Comparison of ENCODE assay signal across 8 cellular contexts in the genomic region with DNA sequence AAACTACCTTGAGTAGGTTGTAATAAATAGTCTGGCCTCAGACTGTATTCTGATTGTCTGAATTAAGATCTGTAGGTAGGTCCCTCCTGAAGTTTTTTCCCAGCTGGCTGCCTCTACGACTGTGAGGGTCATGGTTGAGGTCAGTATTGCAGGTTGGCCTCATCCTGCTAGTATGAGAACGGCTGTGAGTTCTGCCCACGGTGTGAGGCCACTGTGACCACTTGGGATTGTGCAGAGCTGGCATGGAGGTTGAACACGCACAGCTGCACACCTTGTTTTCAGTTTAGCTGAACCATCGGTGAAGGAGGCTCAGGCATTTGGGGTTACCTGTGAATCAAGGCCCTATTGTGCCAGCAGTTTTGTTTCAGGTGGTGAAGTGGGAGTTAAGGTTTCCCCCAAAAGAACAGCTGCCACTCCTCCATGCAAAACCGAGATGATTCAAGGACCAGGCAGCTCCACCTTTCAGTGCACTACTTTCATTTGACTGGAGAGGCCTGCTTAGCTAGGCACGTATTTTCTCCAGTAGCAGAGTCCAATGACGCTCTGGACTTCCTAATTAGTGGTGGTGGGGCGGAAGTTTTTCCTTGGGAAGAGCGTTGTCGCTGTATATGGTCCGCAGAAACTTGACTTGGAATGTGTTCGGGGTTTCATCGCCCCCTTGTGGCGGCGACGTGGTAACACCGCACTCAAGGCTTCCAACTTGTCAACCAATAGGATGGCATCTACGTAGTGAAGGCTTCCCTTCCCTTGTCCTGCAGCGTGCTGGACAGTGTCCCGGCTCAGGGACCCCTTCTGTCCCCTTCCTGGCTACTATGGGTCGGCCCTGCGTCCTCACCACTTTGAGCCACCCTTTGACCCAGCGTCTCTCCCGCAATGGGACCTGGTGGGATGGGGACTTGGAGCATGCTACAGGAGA. TPM values are rescaled to one million over a fixed set of nuclear protein-coding genes. Genes with fewer than 3 reads are reported as not detected.
A peak's percentile ranks its signal among the peaks of the same experiment; 100 is the strongest.
DNase-seq lines count a peak whose midpoint lies in the region; ATAC-seq and TF ChIP-seq lines count a peak whose summit lies in the region.

No MANE protein-coding gene starts in this region.

- no peaks in the 10 kb centered on the region for H3K27me3 Mint-ChIP-seq in mesothelial cell of epicardium (ENCODE audit: low read depth)

- H3K4me1 Mint-ChIP-seq in mesothelial cell of epicardium = no peaks in the 10 kb centered on the region

- TF ChIP-seq POLR2A in stomach (IDR thresholded peaks at IDR 0.05) = no peak

- H3K4me3 Mint-ChIP-seq in mesothelial cell of epicardium = peak overlapping the region; percentile 46

- H3K4me1 ChIP-seq in stomach = peaks cover 0 to 14% (median 4%) of the 10 kb centered on the region in 4 donors

- no peak for TF ChIP-seq EP300 in stomach (IDR thresholded peaks at IDR 0.05)

- ATAC-seq in HG02840 (IDR thresholded peaks at IDR 0.05; ENCODE audit: low FRiP score, unreplicated experiment) = peak; percentile 79

- H3K27ac Mint-ChIP-seq in mesothelial cell of epicardium = no peak overlapping the region

- intact Hi-C loops in stomach (cut with DNase I; ENCODE audit: low total_unique reads) = no loop called here

- peaks cover 7% of the 10 kb centered on the region for H3K36me3 Mint-ChIP-seq in mesothelial cell of epicardium

- DNase-seq in NOMO-1 (lab: John Stamatoyannopoulos, UW; ENCODE audit: unreplicated experiment in 2 of 2) = peak; percentile 1 to 4
- no peak for DNase-seq in NOMO-1 treated with dmso at 0.1 percent for 144 hours (lab: John Stamatoyannopoulos, UW; ENCODE audit: unreplicated experiment)
- DNase-seq in NCI-H345 (lab: John Stamatoyannopoulos, UW) = peak; percentile 62
- peak; percentile 68 for DNase-seq in activated CD8-positive, alpha-beta memory T cell treated with anti-CD3 and anti-CD28 coated beads, Interleukin-2, amount 50 U/mL, for 48 hours
- DNase-seq in epithelial cell of proximal tubule (ENCODE audit: low read depth) = no peak
- peak in 1 of 2 experiments; percentile 68 for DNase-seq in mesothelial cell of epicardium (ENCODE audit: low spot score in 2 of 2, unreplicated experiment in 2 of 2)
- peak; percentile 68 for DNase-seq in stomach

- no peaks in the 10 kb centered on the region for H3K27me3 ChIP-seq in stomach

- H3K9me3 Mint-ChIP-seq in mesothelial cell of epicardium = peaks cover 8% of the 10 kb centered on the region

- H3K4me3 ChIP-seq in epithelial cell of proximal tubule (ENCODE audit: low read depth, low read length) (peak overlapping the region; percentile 34), stomach (peak overlapping the region in 3 of 4 donors; percentile 16 to 22 (median 22))

- TF ChIP-seq CTCF in epithelial cell of proximal tubule (conservative IDR thresholded peaks at IDR 0.05; ENCODE audit: low read depth, low read length) (peak; percentile 72), mesothelial cell of epicardium (IDR thresholded peaks at IDR 0.05; ENCODE audit: unreplicated experiment) (peak; percentile 85), stomach (IDR thresholded peaks at IDR 0.05) (peak in 5 of 7 experiments; percentile 29 to 74 (median 69))

- 8 to 28% (median 12%) methylated on average over 11 to 25 of the region's 25 CpGs for WGBS in stomach, 5 donors

- peak overlapping the region in 4 of 5 donors; percentile 20 to 71 (median 50) for H3K27ac ChIP-seq in stomach

- peaks cover 0 to 34% (median 17%) of the 10 kb centered on the region in 4 donors for H3K36me3 ChIP-seq in stomach

- no peaks in the 10 kb centered on the region for H3K9me3 ChIP-seq in stomach

RNA-seq across cellular contexts. Expression of gene CMC4, which starts 13.8 kb away (rescaled TPM):
- 10.9 and 14.4 TPM in 2 replicates for total RNA-seq in epithelial cell of proximal tubule
- 5.5 to 6.6 TPM (median 6.2 TPM) in 3 replicates for total RNA-seq in mesothelial cell of epicardium
- total RNA-seq in stomach = 10 to 100 TPM in 1 of 5 donors, 1 to 10 TPM in 3, not detected in 1; 1.3 to 21.6 (median 4.7) TPM
- 10 to 100 TPM; 21.0 to 22.8 (median 22.1) TPM for polyA plus RNA-seq in stomach

RNA-seq across cellular contexts. Expression of gene MTCP1, which starts 13.8 kb away (rescaled TPM):
- total RNA-seq in epithelial cell of proximal tubule = 0.29 and 2.0 TPM in 2 replicates
- 10.4 to 13.0 TPM (median 13.0 TPM) in 3 replicates for total RNA-seq in mesothelial cell of epicardium
- total RNA-seq in stomach = 10 to 100 TPM in 2 of 5 donors, 1 to 10 TPM in 3; 2.8 to 34.4 (median 6.6) TPM
- polyA plus RNA-seq in stomach = 10 to 100 TPM; 17.6 to 42.2 (median 37.1) TPM

RNA-seq across cellular contexts. Expression of gene BRCC3, which starts 14.2 kb away (rescaled TPM):
- total RNA-seq in epithelial cell of proximal tubule (9.1 and 16.3 TPM in 2 replicates), mesothelial cell of epicardium (18.9 to 19.2 TPM (median 19.0 TPM) in 3 replicates), stomach (10 to 100 TPM in 2 of 5 donors, 1 to 10 TPM in 2, under 1 TPM in 1; 0.87 to 20.1 (median 7.0) TPM)
- polyA plus RNA-seq in stomach = 10 to 100 TPM; 10.0 to 18.8 (median 11.8) TPM

RNA-seq across cellular contexts. Expression of gene FUNDC2, which starts 30.5 kb away (rescaled TPM):
- total RNA-seq in epithelial cell of proximal tubule = 41.6 and 68.8 TPM in 2 replicates
- total RNA-seq in mesothelial cell of epicardium = 57.9 to 64.1 TPM (median 61.2 TPM) in 3 replicates
- 10 to 100 TPM in 4 of 5 donors, 1 to 10 TPM in 1; 9.3 to 88.8 (median 19.9) TPM for total RNA-seq in stomach
- polyA plus RNA-seq in stomach = 100 to 1,000 TPM; 105 to 123 (median 123) TPM

RNA-seq across cellular contexts. Expression of gene F8, which starts 34.6 kb away (rescaled TPM):
- 0.22 and 2.5 TPM in 2 replicates for total RNA-seq in epithelial cell of proximal tubule
- 2.2 to 3.9 TPM (median 2.8 TPM) in 3 replicates for total RNA-seq in mesothelial cell of epicardium
- total RNA-seq in stomach = 1 to 10 TPM in 4 of 5 donors, under 1 TPM in 1; 0.29 to 7.1 (median 3.5) TPM
- polyA plus RNA-seq in stomach = 1 to 10 TPM; 3.0 to 3.9 (median 3.8) TPM

Comparison
In these comparisons a context has a peak if more than half of its experiments do, and no peak if none do; other contexts are left out.
1. DNase-seq: peak in NOMO-1 (2 of 2), NCI-H345 (single experiment), activated CD8-positive, alpha-beta memory T cell treated with anti-CD3 and anti-CD28 coated beads, Interleukin-2, amount 50 U/mL, for 48 hours (single experiment) and stomach (single experiment); none in NOMO-1 treated with dmso at 0.1 percent for 144 hours (single experiment) and epithelial cell of proximal tubule (single experiment).
2. Peak in every context shown above with its lines, with median percentiles within 50 percentile points of each other: CTCF ChIP-seq.